Comparison of ENCODE assay signal across 11 cellular contexts in genomic region chr18:49031511-49032188, GRCh38.
DNase-seq lines count a peak whose midpoint lies in the region; ATAC-seq, FAIRE-seq and TF ChIP-seq lines count a peak whose summit lies in the region.
"Had no signal": no experiment of that assay in that cellular context is flagged by ENCODE, and none has a peak within 500 bp of the region (broad histone marks: within the 10 kb centered on the region; RNA-seq: fewer than 3 reads in every experiment).

No MANE protein-coding gene starts in this region.

- H3K27me3 ChIP-seq in CD4-positive, alpha-beta T cell (ENCODE audit: control insufficient read depth, insufficient read depth, low read length) = no peaks in the 10 kb centered on the region
- H3K27me3 ChIP-seq: uterus had no signal

- H3K9me3 Mint-ChIP-seq in CD4-positive, alpha-beta T cell = no peaks in the 10 kb centered on the region
- no peaks in the 10 kb centered on the region for H3K9me3 Mint-ChIP-seq in activated CD4-positive, alpha-beta T cell treated with anti-CD3 and anti-CD28 coated beads, Interleukin-2, amount 10 ng/mL, durations not matched to agents 24 days and 14 days
- peaks cover 12% of the 10 kb centered on the region for H3K9me3 Mint-ChIP-seq in chondrocyte (ENCODE audit: low read depth)

- no peaks in the 10 kb centered on the region for H3K9me3 ChIP-seq in CD4-positive, alpha-beta T cell (ENCODE audit: control insufficient read depth, low read length)
- H3K9me3 ChIP-seq: uterus had no signal

- peak in 3 of 10 experiments; percentile 4 to 30 (median 18) for DNase-seq in CD4-positive, alpha-beta T cell
- DNase-seq in activated CD4-positive, alpha-beta T cell treated with anti-CD3 and anti-CD28 coated beads, Interleukin-2, amount 10 ng/mL, durations not matched to agents 24 days and 14 days = peak; percentile 61
- DNase-seq in chondrocyte (ENCODE audit: low spot score) = peak; percentile 56
- DNase-seq in stimulated activated CD4-positive, alpha-beta T cell treated with anti-CD3 and anti-CD28 coated beads, Interleukin-15, amount 100 ng/mL, for 24 hours = peak; percentile 57
- no peak for DNase-seq in NCI-H1048 (lab: John Stamatoyannopoulos, UW)
- no peak for DNase-seq in H54 (ENCODE audit: insufficient read length, low spot score)
- no peak for DNase-seq in ecto neural progenitor cell (ENCODE audit: low spot score)
- DNase-seq in HuH-7.5 (ENCODE audit: low spot score) = no peak
- DNase-seq: NCI-H2107 had no signal

- ATAC-seq in CD4-positive, alpha-beta T cell (ENCODE audit: poor library complexity) = peak; percentile 80

- TF ChIP-seq CTCF in CD4-positive, alpha-beta T cell (IDR thresholded peaks at IDR 0.05) = no peak
- no peak for TF ChIP-seq CTCF in chondrocyte (IDR thresholded peaks at IDR 0.05)

- intact Hi-C loops in CD4-positive, alpha-beta T cell (cut with DNase I, micrococcal nuclease) = loop anchor here in 1 of 2 experiments (5.0 kb wide), 1 partner anchor 79 kb away; the partner anchor contains the start of gene SMAD7
- intact Hi-C loops in activated CD4-positive, alpha-beta T cell treated with anti-CD3 and anti-CD28 coated beads, Interleukin-2, amount 10 ng/mL, durations not matched to agents 24 days and 14 days (cut with micrococcal nuclease) = no loop called here

- POLR2A ChIA-PET in CD4-positive, alpha-beta T cell (lab: Charles Lee) = no interaction called here

- H3K4me1 Mint-ChIP-seq in CD4-positive, alpha-beta T cell (ENCODE audit: low read depth) = peaks cover 15% of the 10 kb centered on the region
- H3K4me1 Mint-ChIP-seq in activated CD4-positive, alpha-beta T cell treated with anti-CD3 and anti-CD28 coated beads, Interleukin-2, amount 10 ng/mL, durations not matched to agents 24 days and 14 days = peaks cover 12% of the 10 kb centered on the region
- no peaks in the 10 kb centered on the region for H3K4me1 Mint-ChIP-seq in chondrocyte (ENCODE audit: low read depth)

- no peak overlapping the region for H3K27ac ChIP-seq in CD4-positive, alpha-beta T cell (ENCODE audit: low read depth, low read length)
- H3K27ac ChIP-seq: C4-2B, uterus had no signal

- no peaks in the 10 kb centered on the region for H3K36me3 Mint-ChIP-seq in CD4-positive, alpha-beta T cell (ENCODE audit: low read depth)
- H3K36me3 Mint-ChIP-seq in activated CD4-positive, alpha-beta T cell treated with anti-CD3 and anti-CD28 coated beads, Interleukin-2, amount 10 ng/mL, durations not matched to agents 24 days and 14 days (ENCODE audit: low read depth) = no peaks in the 10 kb centered on the region
- H3K36me3 Mint-ChIP-seq in chondrocyte (ENCODE audit: low read depth) = peaks cover 5% of the 10 kb centered on the region

- peak overlapping the region; percentile 12 for H3K4me3 Mint-ChIP-seq in CD4-positive, alpha-beta T cell
- H3K4me3 Mint-ChIP-seq in activated CD4-positive, alpha-beta T cell treated with anti-CD3 and anti-CD28 coated beads, Interleukin-2, amount 10 ng/mL, durations not matched to agents 24 days and 14 days = peak overlapping the region; percentile 11
- no peak overlapping the region for H3K4me3 Mint-ChIP-seq in chondrocyte (ENCODE audit: unreplicated experiment)

- H3K27me3 Mint-ChIP-seq in CD4-positive, alpha-beta T cell = no peaks in the 10 kb centered on the region
- peaks cover 9% of the 10 kb centered on the region for H3K27me3 Mint-ChIP-seq in activated CD4-positive, alpha-beta T cell treated with anti-CD3 and anti-CD28 coated beads, Interleukin-2, amount 10 ng/mL, durations not matched to agents 24 days and 14 days
- H3K27me3 Mint-ChIP-seq in chondrocyte (ENCODE audit: low read depth) = no peaks in the 10 kb centered on the region

- H3K27ac Mint-ChIP-seq in CD4-positive, alpha-beta T cell = peak overlapping the region; percentile 27
- peak overlapping the region; percentile 36 for H3K27ac Mint-ChIP-seq in activated CD4-positive, alpha-beta T cell treated with anti-CD3 and anti-CD28 coated beads, Interleukin-2, amount 10 ng/mL, durations not matched to agents 24 days and 14 days
- H3K27ac Mint-ChIP-seq in chondrocyte (ENCODE audit: unreplicated experiment) = no peak overlapping the region

- no peak for FAIRE-seq in H54 (lab: Jason Lieb, UNC)

- CTCF ChIA-PET in CD4-positive, alpha-beta T cell (lab: Charles Lee) = interaction anchor here (1.6 kb wide), 1 partner anchor 8 kb away, joined by 3 read pairs; no protein-coding TSS in a partner anchor

- no peak for TF ChIP-seq POLR2A in H54 (IDR thresholded peaks at IDR 0.05; ENCODE audit: low read depth, low read length)

Comparison
In these comparisons a context has a peak if more than half of its experiments do, and no peak if none do; other contexts are left out.
1. DNase-seq: peak in activated CD4-positive, alpha-beta T cell treated with anti-CD3 and anti-CD28 coated beads, Interleukin-2, amount 10 ng/mL, durations not matched to agents 24 days and 14 days (single experiment), chondrocyte (single experiment) and stimulated activated CD4-positive, alpha-beta T cell treated with anti-CD3 and anti-CD28 coated beads, Interleukin-15, amount 100 ng/mL, for 24 hours (single experiment); none in NCI-H1048 (single experiment), H54 (single experiment), ecto neural progenitor cell (single experiment) and HuH-7.5 (single experiment).